8 cellular contexts compared by ENCODE assay signal in genomic region chr6:69584913-69585729, GRCh38.
DNase-seq lines count a peak whose midpoint lies in the region; ATAC-seq and TF ChIP-seq lines count a peak whose summit lies in the region.

No MANE protein-coding gene starts in this region.

- in situ Hi-C loops in mammary epithelial cell (cut with MboI; ENCODE audit: low sequenced_read_pairs in 2 of 2): no loop called here

- peaks cover 22% of the 10 kb centered on the region for H3K4me1 Mint-ChIP-seq in nephron

- H2AFZ ChIP-seq in mammary epithelial cell (ENCODE audit: low read depth, low read length): no peak overlapping the region

- no peaks in the 10 kb centered on the region for H3K9me3 Mint-ChIP-seq in nephron

- H3K36me3 ChIP-seq in mammary epithelial cell (ENCODE audit: insufficient read depth, low read length): no peaks in the 10 kb centered on the region

- CTCF ChIA-PET in mammary epithelial cell (lab: Charles Lee; ENCODE audit: low non-redundant PET): no interaction called here

- 54% methylated on average over 9 of the region's 9 CpGs for WGBS in mammary epithelial cell (ENCODE audit: low coverage, missing lambda C conversion rate)

- H3K9me3 ChIP-seq in mammary epithelial cell (replicated peaks; ENCODE audit: insufficient read depth, low read length): no peaks in the 10 kb centered on the region

- H3K27me3 Mint-ChIP-seq in nephron (ENCODE audit: low read depth): peaks cover 4% of the 10 kb centered on the region

- no peak overlapping the region for H3K4me3 Mint-ChIP-seq in nephron

- H3K27ac Mint-ChIP-seq in nephron: peak overlapping the region in 2 of 3 experiments; percentile 21 to 55

- no TSS peak for BruUV-seq in mammary epithelial cell (replicated peaks; lab: Mats Ljungman, UMichigan)

- H3K4me1 ChIP-seq in mammary epithelial cell (ENCODE audit: insufficient read depth, low read length): no peaks in the 10 kb centered on the region

- H3K27ac ChIP-seq in mammary epithelial cell (ENCODE audit: insufficient read depth, low read depth, low read length): no peak overlapping the region

- H3K36me3 Mint-ChIP-seq in nephron (ENCODE audit: low read depth): no peaks in the 10 kb centered on the region

- H3K4me3 ChIP-seq in mammary epithelial cell (replicated peaks in 1 of 3; ENCODE audit: insufficient read depth in 1 of 3, low read depth in 2 of 3, low read length in 3 of 3): no peak overlapping the region

- H3K4me2 ChIP-seq in mammary epithelial cell (ENCODE audit: insufficient read depth, low read depth, low read length): no peak overlapping the region

- peak; percentile 78 for ATAC-seq in HG03025 (IDR thresholded peaks at IDR 0.05; ENCODE audit: low FRiP score, unreplicated experiment)

- H3K79me2 ChIP-seq in mammary epithelial cell (ENCODE audit: insufficient read depth, low read length): no peaks in the 10 kb centered on the region

- H3K27me3 ChIP-seq in mammary epithelial cell (ENCODE audit: insufficient read depth, low read length): no peaks in the 10 kb centered on the region

- intact Hi-C loops in mammary epithelial cell (cut with micrococcal nuclease): no loop called here

- H3K9ac ChIP-seq in mammary epithelial cell (ENCODE audit: insufficient read depth, low read length): no peak overlapping the region

- H4K20me1 ChIP-seq in mammary epithelial cell (ENCODE audit: insufficient read depth, low read length): no peaks in the 10 kb centered on the region

- dilution Hi-C loops in mammary epithelial cell (cut with HindIII; ENCODE audit: low sequenced_read_pairs): no loop called here

- TF ChIP-seq CTCF in nephron (IDR thresholded peaks at IDR 0.05; ENCODE audit: unreplicated experiment in 3 of 3) (no peak), mammary epithelial cell (conservative IDR thresholded peaks at IDR 0.05 in 1 of 2, IDR thresholded peaks at IDR 0.05 in 1 of 2; ENCODE audit: extremely low read depth in 1 of 2, insufficient read depth in 1 of 2, low read depth in 1 of 2, low read length in 2 of 2) (no peak)

- peak; percentile 2 for DNase-seq in stimulated activated CD4-positive, alpha-beta T cell treated with anti-CD3 and anti-CD28 coated beads, Interleukin-1b, Interleukin-23, amount 100 ng/mL, for 48 hours
- DNase-seq in stimulated activated CD4-positive, alpha-beta T cell treated with anti-CD3 and anti-CD28 coated beads, Interleukin-4, amount 100 ng/mL, for 24 hours: no peak
- DNase-seq in RPMI8226 (peak; percentile 10), iPS-NIHi7 (ENCODE audit: extremely low spot score) (no peak), mammary epithelial cell (no peak)
- DNase-seq in activated effector memory CD4-positive, alpha-beta T cell treated with anti-CD3 and anti-CD28 coated beads, Interleukin-2, amount 50 U/mL, for 16 hours: no peak

Comparison
In these comparisons a context has a peak if more than half of its experiments do, and no peak if none do; other contexts are left out.
1. DNase-seq: peak in stimulated activated CD4-positive, alpha-beta T cell treated with anti-CD3 and anti-CD28 coated beads, Interleukin-1b, Interleukin-23, amount 100 ng/mL, for 48 hours (single experiment) and RPMI8226 (single experiment); none in stimulated activated CD4-positive, alpha-beta T cell treated with anti-CD3 and anti-CD28 coated beads, Interleukin-4, amount 100 ng/mL, for 24 hours (single experiment), iPS-NIHi7 (single experiment), activated effector memory CD4-positive, alpha-beta T cell treated with anti-CD3 and anti-CD28 coated beads, Interleukin-2, amount 50 U/mL, for 16 hours (single experiment) and mammary epithelial cell (single experiment).